ENCODE assay signal across 13 cellular contexts in the genomic region with DNA sequence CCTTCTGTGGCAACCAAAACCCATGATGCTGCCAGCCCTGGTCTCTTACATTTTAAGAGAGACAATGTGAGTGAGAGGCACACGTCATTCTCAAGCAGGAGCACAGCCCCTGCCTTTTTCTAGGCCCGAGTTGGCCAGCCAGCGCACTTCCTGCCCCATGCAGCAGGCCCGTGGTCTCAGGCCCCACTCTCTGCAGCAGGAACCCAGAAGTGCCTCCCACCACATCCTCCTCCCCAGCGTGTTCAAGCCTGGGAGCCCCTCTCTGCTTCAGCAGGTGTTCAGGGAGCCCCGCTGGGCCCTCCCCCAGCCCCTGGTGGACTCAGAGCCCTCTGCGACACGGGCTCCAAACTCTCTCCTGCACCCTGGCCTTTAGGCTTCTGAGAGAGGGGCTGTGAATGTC. TPM values are rescaled to one million over a fixed set of nuclear protein-coding genes. Genes with fewer than 3 reads are reported as not detected.
DNase-seq lines count a peak whose midpoint lies in the region; ATAC-seq, FAIRE-seq and TF ChIP-seq lines count a peak whose summit lies in the region.
"Had no signal": no experiment of that assay in that cellular context is flagged by ENCODE, and none has a peak within 500 bp of the region (broad histone marks: within the 10 kb centered on the region; RNA-seq: fewer than 3 reads in every experiment).

No MANE protein-coding gene starts in this region.

- no peak for TF ChIP-seq POLR2A in transverse colon (IDR thresholded peaks at IDR 0.05)

- peak; percentile 40 for DNase-seq in activated naive CD4-positive, alpha-beta T cell treated with anti-CD3 and anti-CD28 coated beads, Interleukin-2, amount 10 ng/mL, durations not matched to agents 7 days and 5 days
- no peak for DNase-seq in activated naive CD4-positive, alpha-beta T cell treated with anti-CD3 and anti-CD28 coated beads for 36 hours
- DNase-seq in activated CD8-positive, alpha-beta memory T cell treated with anti-CD3 and anti-CD28 coated beads for 24 hours: peak; percentile 83
- peak in 1 of 2 donors; percentile 61 for DNase-seq in left lung
- peak; percentile 46 for DNase-seq in transverse colon
- DNase-seq in NCI-H774 (lab: John Stamatoyannopoulos, UW): no peak
- DNase-seq in glutamatergic neuron: no peak
- no peak for DNase-seq in RCC 7860 (ENCODE audit: low spot score)
- DNase-seq: hippocampal formation, NCI-H226, ovary had no signal

- H3K4me1 Mint-ChIP-seq in activated naive CD4-positive, alpha-beta T cell treated with anti-CD3 and anti-CD28 coated beads, Interleukin-2, amount 10 ng/mL, durations not matched to agents 7 days and 5 days: peaks cover 49% of the 10 kb centered on the region
- H3K4me1 Mint-ChIP-seq in activated naive CD4-positive, alpha-beta T cell treated with anti-CD3 and anti-CD28 coated beads for 36 hours (ENCODE audit: low read depth): peaks cover 28% of the 10 kb centered on the region
- peaks cover 5% of the 10 kb centered on the region for H3K4me1 Mint-ChIP-seq in glutamatergic neuron (ENCODE audit: low read depth, unreplicated experiment)

- H3K36me3 ChIP-seq in left lung: no peaks in the 10 kb centered on the region
- H3K36me3 ChIP-seq in transverse colon: no peaks in the 10 kb centered on the region
- H3K36me3 ChIP-seq: ovary had no signal

- in situ Hi-C loops in transverse colon (cut with MboI; ENCODE audit: low pct_ligation_motif_present in 1 of 4, low pct_unique_long_range_greater_than_20kb in 1 of 4, low sequenced_read_pairs in 3 of 4): no loop called here

- no peak for FAIRE-seq in RCC 7860 (lab: Jason Lieb, UNC)
- FAIRE-seq: endothelial cell of umbilical vein had no signal

- TF ChIP-seq EP300 in transverse colon (IDR thresholded peaks at IDR 0.05; ENCODE audit: low read depth): no peak

- no peak overlapping the region for H3K27ac Mint-ChIP-seq in activated naive CD4-positive, alpha-beta T cell treated with anti-CD3 and anti-CD28 coated beads, Interleukin-2, amount 10 ng/mL, durations not matched to agents 7 days and 5 days
- no peak overlapping the region for H3K27ac Mint-ChIP-seq in activated naive CD4-positive, alpha-beta T cell treated with anti-CD3 and anti-CD28 coated beads for 36 hours
- no peak overlapping the region for H3K27ac Mint-ChIP-seq in glutamatergic neuron (ENCODE audit: unreplicated experiment)

- peak; percentile 16 for ATAC-seq in left lung

- peaks cover 0 to 13% of the 10 kb centered on the region in 2 donors for H3K4me1 ChIP-seq in left lung
- peaks cover 0 to 2% (median 0%) of the 10 kb centered on the region in 4 donors for H3K4me1 ChIP-seq in transverse colon

- no peaks in the 10 kb centered on the region for H3K9me3 Mint-ChIP-seq in activated naive CD4-positive, alpha-beta T cell treated with anti-CD3 and anti-CD28 coated beads, Interleukin-2, amount 10 ng/mL, durations not matched to agents 7 days and 5 days
- H3K9me3 Mint-ChIP-seq in activated naive CD4-positive, alpha-beta T cell treated with anti-CD3 and anti-CD28 coated beads for 36 hours: peaks cover 3% of the 10 kb centered on the region
- H3K9me3 Mint-ChIP-seq in glutamatergic neuron (ENCODE audit: unreplicated experiment): peaks cover 5% of the 10 kb centered on the region

- H3K4me3 ChIP-seq in left lung (no peak overlapping the region), transverse colon (no peak overlapping the region)
- H3K4me3 ChIP-seq: ovary had no signal

- CTCF ChIA-PET in activated naive CD4-positive, alpha-beta T cell treated with anti-CD3 and anti-CD28 coated beads, Interleukin-2, amount 10 ng/mL, durations not matched to agents 7 days and 5 days (lab: Charles Lee): interaction anchor here (0.6 kb wide), 1 partner anchor 18 kb away, joined by 3 read pairs; no protein-coding TSS in a partner anchor
- CTCF ChIA-PET in activated naive CD4-positive, alpha-beta T cell treated with anti-CD3 and anti-CD28 coated beads for 36 hours (lab: Charles Lee): interaction anchor here (0.9 to 2.1 kb wide), 2 partner anchors 32 to 33 kb away, joined by 8 to 9 read pairs; no protein-coding TSS in a partner anchor

- H3K9me3 ChIP-seq in left lung: no peaks in the 10 kb centered on the region
- H3K9me3 ChIP-seq in transverse colon: no peaks in the 10 kb centered on the region
- H3K9me3 ChIP-seq: ovary had no signal

- H3K27ac ChIP-seq in left lung (no peak overlapping the region), transverse colon (no peak overlapping the region)
- H3K27ac ChIP-seq: ovary had no signal

- 65 to 71% methylated on average over 1 to 8 of the region's 8 CpGs for WGBS in transverse colon (ENCODE audit: low coverage in 1 of 2), 2 donors

- H3K27me3 Mint-ChIP-seq in activated naive CD4-positive, alpha-beta T cell treated with anti-CD3 and anti-CD28 coated beads, Interleukin-2, amount 10 ng/mL, durations not matched to agents 7 days and 5 days: peaks cover 7% of the 10 kb centered on the region
- no peaks in the 10 kb centered on the region for H3K27me3 Mint-ChIP-seq in activated naive CD4-positive, alpha-beta T cell treated with anti-CD3 and anti-CD28 coated beads for 36 hours (ENCODE audit: low read depth)
- peaks cover 7% of the 10 kb centered on the region for H3K27me3 Mint-ChIP-seq in glutamatergic neuron (ENCODE audit: unreplicated experiment)
- H3K27me3 Mint-ChIP-seq: brain had no signal

- intact Hi-C loops in activated naive CD4-positive, alpha-beta T cell treated with anti-CD3 and anti-CD28 coated beads for 36 hours (cut with micrococcal nuclease): no loop called here
- intact Hi-C loops in left lung (cut with DNase I) (no loop called here), transverse colon (cut with DNase I; ENCODE audit: low total_unique reads) (no loop called here)

- TF ChIP-seq CTCF in left lung (IDR thresholded peaks at IDR 0.05) (no peak), transverse colon (IDR thresholded peaks at IDR 0.05) (no peak), glutamatergic neuron (IDR thresholded peaks at IDR 0.05; ENCODE audit: partially characterized antibody, unreplicated experiment) (no peak)

- H3K4me3 Mint-ChIP-seq in activated naive CD4-positive, alpha-beta T cell treated with anti-CD3 and anti-CD28 coated beads, Interleukin-2, amount 10 ng/mL, durations not matched to agents 7 days and 5 days: no peak overlapping the region
- H3K4me3 Mint-ChIP-seq in activated naive CD4-positive, alpha-beta T cell treated with anti-CD3 and anti-CD28 coated beads for 36 hours: no peak overlapping the region
- H3K4me3 Mint-ChIP-seq in glutamatergic neuron (ENCODE audit: unreplicated experiment): no peak overlapping the region

- H3K27me3 ChIP-seq in left lung (no peaks in the 10 kb centered on the region), transverse colon (no peaks in the 10 kb centered on the region)
- H3K27me3 ChIP-seq: ovary had no signal

- H3K36me3 Mint-ChIP-seq in activated naive CD4-positive, alpha-beta T cell treated with anti-CD3 and anti-CD28 coated beads, Interleukin-2, amount 10 ng/mL, durations not matched to agents 7 days and 5 days: peaks cover 2% of the 10 kb centered on the region
- H3K36me3 Mint-ChIP-seq in activated naive CD4-positive, alpha-beta T cell treated with anti-CD3 and anti-CD28 coated beads for 36 hours (ENCODE audit: low read depth): no peaks in the 10 kb centered on the region
- H3K36me3 Mint-ChIP-seq in glutamatergic neuron (ENCODE audit: unreplicated experiment): peaks cover 6% of the 10 kb centered on the region

RNA-seq across cellular contexts. Expression of a gene that starts 30.5 kb away (rescaled TPM):
- 10 to 100 TPM; 31.7 to 32.4 TPM for total RNA-seq in activated naive CD4-positive, alpha-beta T cell treated with anti-CD3 and anti-CD28 coated beads for 36 hours
- 10 to 100 TPM; 21.0 to 30.5 TPM for total RNA-seq in left lung
- 10 to 100 TPM in 2 of 4 donors, 1 to 10 TPM in 2; 2.8 to 23.1 (median 14.5) TPM for total RNA-seq in transverse colon
- total RNA-seq in glutamatergic neuron (ENCODE audit: unreplicated experiment): 19.2 TPM

RNA-seq across cellular contexts. Expression of a gene that starts 46.8 kb away (rescaled TPM):
- 10 to 100 TPM; 20.5 to 21.8 TPM for total RNA-seq in activated naive CD4-positive, alpha-beta T cell treated with anti-CD3 and anti-CD28 coated beads for 36 hours
- total RNA-seq in left lung: 1 to 10 TPM; 1.9 TPM
- total RNA-seq in transverse colon: 1 to 10 TPM in 1 of 4 donors, under 1 TPM in 2, not detected in 1; 0.14 to 2.4 (median 0.64) TPM
- 2.3 TPM for total RNA-seq in glutamatergic neuron (ENCODE audit: unreplicated experiment)

Comparison
In these comparisons a context has a peak if more than half of its experiments do, and no peak if none do; other contexts are left out.
1. DNase-seq: peak in activated naive CD4-positive, alpha-beta T cell treated with anti-CD3 and anti-CD28 coated beads, Interleukin-2, amount 10 ng/mL, durations not matched to agents 7 days and 5 days (single experiment), activated CD8-positive, alpha-beta memory T cell treated with anti-CD3 and anti-CD28 coated beads for 24 hours (single experiment) and transverse colon (single experiment); none in activated naive CD4-positive, alpha-beta T cell treated with anti-CD3 and anti-CD28 coated beads for 36 hours (single experiment), NCI-H774 (single experiment), glutamatergic neuron (single experiment) and RCC 7860 (single experiment).